ENCODE assay signal across 11 cellular contexts in genomic region chr3:135964160-135964955, GRCh38. TPM values are rescaled to one million over a fixed set of nuclear protein-coding genes. Genes with fewer than 3 reads are reported as not detected.
DNase-seq lines count a peak whose midpoint lies in the region; ATAC-seq and TF ChIP-seq lines count a peak whose summit lies in the region.
"Had no signal": no experiment of that assay in that cellular context is flagged by ENCODE, and none has a peak within 500 bp of the region (broad histone marks: within the 10 kb centered on the region; RNA-seq: fewer than 3 reads in every experiment).

No MANE protein-coding gene starts in this region.

- H3K4me1 ChIP-seq in HUES6 (ENCODE audit: control insufficient read depth, insufficient read depth, low read length) (peaks cover 31% of the 10 kb centered on the region), endodermal cell (ENCODE audit: control insufficient read depth, insufficient read depth, low read length) (peaks cover 8% of the 10 kb centered on the region), aorta (ENCODE audit: control insufficient read depth in 1 of 2, insufficient read depth in 2 of 2, low read length in 2 of 2) (peaks cover 3 to 7% of the 10 kb centered on the region in 2 donors)

- H3K9ac ChIP-seq in HUES6 (ENCODE audit: low read length) (peak overlapping the region; percentile 55), endodermal cell (ENCODE audit: extremely low read depth, low read length, poor library complexity, severe bottlenecking) (no peak overlapping the region)

- H3K36me3 Mint-ChIP-seq in activated CD4-positive, alpha-beta T cell treated with anti-CD3 and anti-CD28 coated beads for 36 hours (ENCODE audit: low read depth): no peaks in the 10 kb centered on the region
- H3K36me3 Mint-ChIP-seq in endodermal cell (ENCODE audit: low read depth) (peaks cover 7% of the 10 kb centered on the region), progenitor cell of endocrine pancreas (ENCODE audit: insufficient read depth) (peaks cover 8% of the 10 kb centered on the region)

- intact Hi-C loops in activated CD4-positive, alpha-beta T cell treated with anti-CD3 and anti-CD28 coated beads for 36 hours (cut with DNase I, micrococcal nuclease): loop anchor here in 1 of 2 experiments (2.0 kb wide), 1 partner anchor 788 kb away; the partner anchor contains the start of gene STAG1
- intact Hi-C loops in aorta (cut with DNase I): loop anchor here in 1 of 2 donors (5.0 kb wide), 1 partner anchor 33 kb away; no protein-coding TSS in a partner anchor

- WGBS in endodermal cell (ENCODE audit: insufficient coverage in 1 of 2, insufficient read length in 1 of 2), 2 experiments: no CpG with 5 or more reads among the region's 1 CpG
- WGBS in aorta, 2 donors: 78 to 85% methylated on average over 1 of the region's 1 CpG

- H3K27me3 Mint-ChIP-seq in activated CD4-positive, alpha-beta T cell treated with anti-CD3 and anti-CD28 coated beads for 36 hours: peaks cover 25% of the 10 kb centered on the region
- H3K27me3 Mint-ChIP-seq in endodermal cell (ENCODE audit: insufficient read depth) (no peaks in the 10 kb centered on the region), progenitor cell of endocrine pancreas (no peaks in the 10 kb centered on the region)

- H3K4me3 Mint-ChIP-seq in activated CD4-positive, alpha-beta T cell treated with anti-CD3 and anti-CD28 coated beads for 36 hours: peak overlapping the region; percentile 65
- H3K4me3 Mint-ChIP-seq in endodermal cell (peak overlapping the region; percentile 76), progenitor cell of endocrine pancreas (ENCODE audit: low read depth) (peak overlapping the region; percentile 82)

- no peak for ATAC-seq in activated CD4-positive, alpha-beta T cell treated with anti-CD3 and anti-CD28 coated beads for 36 hours
- ATAC-seq in aorta (ENCODE audit: low FRiP score): no peak
- no peak for ATAC-seq in HG03378 (IDR thresholded peaks at IDR 0.05; ENCODE audit: unreplicated experiment)
- no peak for ATAC-seq in GM21515 (IDR thresholded peaks at IDR 0.05; ENCODE audit: unreplicated experiment)

- CTCF ChIA-PET in activated CD4-positive, alpha-beta T cell treated with anti-CD3 and anti-CD28 coated beads for 36 hours (lab: Charles Lee): no interaction called here

- H3K9me3 ChIP-seq in HUES6 (ENCODE audit: control insufficient read depth, insufficient read depth, low read depth, low read length) (peaks cover 12% of the 10 kb centered on the region), endodermal cell (ENCODE audit: control insufficient read depth, low read length) (peaks cover 15% of the 10 kb centered on the region), aorta (ENCODE audit: control insufficient read depth, low read length) (no peaks in the 10 kb centered on the region)

- DNase-seq in activated CD4-positive, alpha-beta T cell treated with anti-CD3 and anti-CD28 coated beads for 36 hours: no peak
- no peak for DNase-seq in activated CD4-positive, alpha-beta T cell treated with anti-CD3 and anti-CD28 coated beads for 4 hours
- no peak for DNase-seq in endodermal cell
- DNase-seq in progenitor cell of endocrine pancreas (ENCODE audit: low spot score, unreplicated experiment): no peak
- DNase-seq in aorta: no peak
- DNase-seq: activated CD4-positive, CD25-positive, alpha-beta regulatory T cell; NCI-H187 treated with DMSO at 0.1 percent for 48 hours; tibial artery had no signal

- H3K27ac ChIP-seq in HUES6 (ENCODE audit: low read depth, low read length) (peak overlapping the region; percentile 22; the same call in 1 of the 2 replicates), endodermal cell (ENCODE audit: low read depth, low read length) (no peak overlapping the region), aorta (ENCODE audit: low read depth in 1 of 2, low read length in 2 of 2) (no peak overlapping the region)

- H3K36me3 ChIP-seq in HUES6 (ENCODE audit: control insufficient read depth, insufficient read depth, low read length) (no peaks in the 10 kb centered on the region), endodermal cell (ENCODE audit: control insufficient read depth, insufficient read depth, low read length) (no peaks in the 10 kb centered on the region), aorta (ENCODE audit: control insufficient read depth in 1 of 2, insufficient read depth in 2 of 2, low read length in 1 of 2) (no peaks in the 10 kb centered on the region)
- H3K36me3 ChIP-seq: tibial artery had no signal

- H3K9me3 Mint-ChIP-seq in activated CD4-positive, alpha-beta T cell treated with anti-CD3 and anti-CD28 coated beads for 36 hours (ENCODE audit: low read depth): peaks cover 17% of the 10 kb centered on the region
- H3K9me3 Mint-ChIP-seq in endodermal cell (peaks cover 17% of the 10 kb centered on the region), progenitor cell of endocrine pancreas (ENCODE audit: low read depth) (peaks cover 10% of the 10 kb centered on the region)

- POLR2A ChIA-PET in activated CD4-positive, alpha-beta T cell treated with anti-CD3 and anti-CD28 coated beads for 36 hours (lab: Charles Lee): no interaction called here

- H3K4me3 ChIP-seq in HUES6 (ENCODE audit: low read depth, low read length): peak overlapping the region; percentile 74
- no peak overlapping the region for H3K4me3 ChIP-seq in endodermal cell (ENCODE audit: low read length)
- no peak overlapping the region for H3K4me3 ChIP-seq in aorta (ENCODE audit: low read length in 2 of 2)

- TF ChIP-seq CTCF in endodermal cell (conservative IDR thresholded peaks at IDR 0.05) (no peak), progenitor cell of endocrine pancreas (IDR thresholded peaks at IDR 0.05; ENCODE audit: unreplicated experiment) (no peak)

- no peaks in the 10 kb centered on the region for H3K27me3 ChIP-seq in HUES6 (ENCODE audit: control insufficient read depth, insufficient read depth, low read length)
- H3K27me3 ChIP-seq in endodermal cell (ENCODE audit: control insufficient read depth, insufficient read depth, low read length, poor library complexity, severe bottlenecking): no peaks in the 10 kb centered on the region
- no peaks in the 10 kb centered on the region for H3K27me3 ChIP-seq in aorta (ENCODE audit: control insufficient read depth in 1 of 2, insufficient read depth in 2 of 2, low read length in 1 of 2)
- H3K27me3 ChIP-seq: tibial artery had no signal

- H3K4me1 Mint-ChIP-seq in activated CD4-positive, alpha-beta T cell treated with anti-CD3 and anti-CD28 coated beads for 36 hours: peaks cover 11% of the 10 kb centered on the region
- H3K4me1 Mint-ChIP-seq in endodermal cell (peaks cover 18% of the 10 kb centered on the region), progenitor cell of endocrine pancreas (ENCODE audit: low read depth) (peaks cover 24% of the 10 kb centered on the region)

- no peak overlapping the region for H3K27ac Mint-ChIP-seq in activated CD4-positive, alpha-beta T cell treated with anti-CD3 and anti-CD28 coated beads for 36 hours
- no peak overlapping the region for H3K27ac Mint-ChIP-seq in endodermal cell
- H3K27ac Mint-ChIP-seq in progenitor cell of endocrine pancreas: no peak overlapping the region

RNA-seq across cellular contexts. Expression of gene PPP2R3A, which starts 1.2 kb away (rescaled TPM):
- under 1 TPM; 0.18 to 0.51 TPM for total RNA-seq in activated CD4-positive, alpha-beta T cell treated with anti-CD3 and anti-CD28 coated beads for 36 hours
- 10 to 100 TPM; 12.5 to 16.5 TPM for total RNA-seq in endodermal cell
- 15.9 TPM for polyA plus RNA-seq in endodermal cell (2013, experiment 1 of 2)
- polyA plus RNA-seq in endodermal cell (2013, experiment 2 of 2): 15.3 TPM
- total RNA-seq in progenitor cell of endocrine pancreas: 32.3 and 35.0 TPM in 2 replicates
- 10 to 100 TPM; 15.6 to 19.6 TPM for total RNA-seq in aorta
- polyA plus RNA-seq in aorta: 1 to 10 TPM; 2.6 to 3.4 TPM

Comparison
In these comparisons a context has a peak if more than half of its experiments do, and no peak if none do; other contexts are left out.
1. RNA of gene PPP2R3A, which starts 1.2 kb away (total RNA-seq): 32.3 to 35.0 TPM in progenitor cell of endocrine pancreas, 15.6 to 19.6 TPM in aorta and 12.5 to 16.5 TPM in endodermal cell; 0.18 to 0.51 TPM in activated CD4-positive, alpha-beta T cell treated with anti-CD3 and anti-CD28 coated beads for 36 hours; every median in the first group is over 4 times any median in the second.
2. Peak in every context shown above with its lines, with median percentiles within 50 percentile points of each other: H3K4me3 Mint-ChIP-seq.